In genomic region chr3:192861972-192862371, GRCh38 we compare ENCODE assay signal across 21 cellular contexts. TPM values are rescaled to one million over a fixed set of nuclear protein-coding genes. Genes with fewer than 3 reads are reported as not detected.
DNase-seq lines count a peak whose midpoint lies in the region; ATAC-seq and TF ChIP-seq lines count a peak whose summit lies in the region.
"Had no signal": no experiment of that assay in that cellular context is flagged by ENCODE, and none has a peak within 500 bp of the region (broad histone marks: within the 10 kb centered on the region; RNA-seq: fewer than 3 reads in every experiment).

No MANE protein-coding gene starts in this region.

- no peaks in the 10 kb centered on the region for H3K27me3 ChIP-seq in MM.1S (replicated peaks; ENCODE audit: insufficient read depth, low read length)
- H3K27me3 ChIP-seq: heart left ventricle, neutrophil, vagina had no signal

- peak overlapping the region in 1 of 2 donors; percentile 47 for H3K27ac Mint-ChIP-seq in activated naive CD4-positive, alpha-beta T cell treated with anti-CD3 and anti-CD28 coated beads, Interleukin-2, amount 50 U/mL, for 72 hours
- peak overlapping the region; percentile 68 for H3K27ac Mint-ChIP-seq in type B pancreatic cell
- H3K27ac Mint-ChIP-seq: activated CD8-positive, alpha-beta memory T cell treated with anti-CD3 and anti-CD28 coated beads, Interleukin-2, amount 10 ng/mL, durations not matched to agents 7 days and 5 days; CD8-positive, alpha-beta memory T cell had no signal

- peaks cover 9% of the 10 kb centered on the region for H3K4me1 Mint-ChIP-seq in type B pancreatic cell (ENCODE audit: unreplicated experiment)

- H3K9me3 Mint-ChIP-seq in activated naive CD4-positive, alpha-beta T cell treated with anti-CD3 and anti-CD28 coated beads, Interleukin-2, amount 50 U/mL, for 72 hours = peaks cover 4% of the 10 kb centered on the region in 2 donors
- H3K9me3 Mint-ChIP-seq in type B pancreatic cell = peaks cover 10% of the 10 kb centered on the region

- peak overlapping the region; percentile 28 for H3K4me2 ChIP-seq in MM.1S (ENCODE audit: low read depth, low read length)

- H3K27me3 Mint-ChIP-seq in type B pancreatic cell = no peaks in the 10 kb centered on the region

- peaks cover 13% of the 10 kb centered on the region for H3F3A ChIP-seq in MM.1S (ENCODE audit: insufficient read depth, low read length)

- no peak overlapping the region for H3K4me3 Mint-ChIP-seq in type B pancreatic cell
- H3K4me3 Mint-ChIP-seq: activated CD8-positive, alpha-beta memory T cell treated with anti-CD3 and anti-CD28 coated beads, Interleukin-2, amount 10 ng/mL, durations not matched to agents 7 days and 5 days; CD8-positive, alpha-beta memory T cell had no signal

- 0 out of 2 replicates have a peak overlapping the region, but pooled peaks have one; percentile 1 for H3K9ac ChIP-seq in MM.1S (ENCODE audit: low read length)

- H3K4me3 ChIP-seq in MM.1S (ENCODE audit: low read length) = no peak overlapping the region
- H3K4me3 ChIP-seq: heart left ventricle, SK-N-MC, vagina had no signal

- no peaks in the 10 kb centered on the region for H4K20me1 ChIP-seq in MM.1S (ENCODE audit: insufficient read depth, low read length)

- H3K36me3 Mint-ChIP-seq in activated naive CD4-positive, alpha-beta T cell treated with anti-CD3 and anti-CD28 coated beads, Interleukin-2, amount 50 U/mL, for 72 hours = peaks cover 4 to 6% of the 10 kb centered on the region in 2 donors
- H3K36me3 Mint-ChIP-seq in type B pancreatic cell = peaks cover 10% of the 10 kb centered on the region
- H3K36me3 Mint-ChIP-seq: activated CD8-positive, alpha-beta memory T cell treated with anti-CD3 and anti-CD28 coated beads, Interleukin-2, amount 10 ng/mL, durations not matched to agents 7 days and 5 days; CD8-positive, alpha-beta memory T cell had no signal

- ATAC-seq in activated naive CD4-positive, alpha-beta T cell treated with anti-CD3 and anti-CD28 coated beads, Interleukin-2, amount 50 U/mL, for 72 hours = peak; percentile 51 to 52
- ATAC-seq in GM21786 (IDR thresholded peaks at IDR 0.05; ENCODE audit: unreplicated experiment) (peak; percentile 56), omental fat pad (ENCODE audit: low FRiP score) (no peak)
- ATAC-seq: activated CD8-positive, alpha-beta memory T cell treated with anti-CD3 and anti-CD28 coated beads, Interleukin-2, amount 10 ng/mL, durations not matched to agents 7 days and 5 days; heart left ventricle; sciatic nerve had no signal

- no peaks in the 10 kb centered on the region for H3K9me2 ChIP-seq in MM.1S (replicated peaks; ENCODE audit: insufficient read depth, low read length)

- peaks cover 34% of the 10 kb centered on the region for H3K4me1 ChIP-seq in MM.1S (ENCODE audit: low read length)

- no peaks in the 10 kb centered on the region; the same call in 1 of the 2 replicates for H3K79me2 ChIP-seq in MM.1S (ENCODE audit: low read length)

- TF ChIP-seq CTCF in MM.1S (IDR thresholded peaks at IDR 0.05; ENCODE audit: low read length) = no peak
- TF ChIP-seq CTCF in type B pancreatic cell (conservative IDR thresholded peaks at IDR 0.05) = no peak
- no peak for TF ChIP-seq CTCF in omental fat pad (IDR thresholded peaks at IDR 0.05)

- no peak for DNase-seq in activated naive CD4-positive, alpha-beta T cell treated with anti-CD3 and anti-CD28 coated beads, Interleukin-2, amount 50 U/mL, for 72 hours (ENCODE audit: low spot score in 2 of 2)
- DNase-seq in activated naive CD4-positive, alpha-beta T cell treated with Interleukin-2 at 50 U/mL for 16 hours = no peak
- DNase-seq in MM.1S (peak; percentile 72), type B pancreatic cell (ENCODE audit: extremely low spot score, unreplicated experiment) (no peak), activated gamma-delta T cell treated with Interleukin-2 at 50 U/mL for 16 hours (no peak), omental fat pad (ENCODE audit: low spot score) (no peak), SK-N-DZ (ENCODE audit: low spot score) (no peak)
- DNase-seq: ACHN; activated CD8-positive, alpha-beta memory T cell treated with anti-CD3 and anti-CD28 coated beads, Interleukin-2, amount 10 ng/mL, durations not matched to agents 7 days and 5 days; CD8-positive, alpha-beta memory T cell; heart left ventricle; Kasumi-1; midbrain; NCI-H1694; NCI-H510A had no signal

- H3K27ac ChIP-seq in MM.1S (ENCODE audit: low read length) = peak overlapping the region; percentile 62
- H3K27ac ChIP-seq: heart left ventricle, HL-60, neutrophil, SK-N-MC, vagina had no signal

- no peaks in the 10 kb centered on the region for H3K9me3 ChIP-seq in MM.1S (replicated peaks; ENCODE audit: insufficient read depth, low read length)
- H3K9me3 ChIP-seq: neutrophil, vagina had no signal

- no peaks in the 10 kb centered on the region for H3K36me3 ChIP-seq in MM.1S (replicated peaks; ENCODE audit: insufficient read depth, low read length)
- H3K36me3 ChIP-seq: heart left ventricle, neutrophil, vagina had no signal

- no peak overlapping the region for H2AFZ ChIP-seq in MM.1S (ENCODE audit: low read length)

RNA-seq across cellular contexts. Expression of gene MB21D2, which starts 55.7 kb away (rescaled TPM):
- 1 to 10 TPM; 1.5 to 3.7 TPM for total RNA-seq in activated naive CD4-positive, alpha-beta T cell treated with anti-CD3 and anti-CD28 coated beads, Interleukin-2, amount 50 U/mL, for 72 hours
- total RNA-seq in type B pancreatic cell (ENCODE audit: low replicate concordance) = 14.1 and 23.1 TPM in 2 replicates
- 10 to 100 TPM in 1 of 4 donors, 1 to 10 TPM in 3; 3.5 to 18.2 (median 5.2) TPM for total RNA-seq in omental fat pad
- polyA plus RNA-seq in SK-N-DZ (2014; cell fraction: cytosol; rRNA removed) = 2.0 and 2.7 TPM in 2 replicates
- polyA plus RNA-seq in SK-N-DZ (2014; cell fraction: nucleus; rRNA removed) = 0.33 and 1.7 TPM in 2 replicates
